ENCODE assay signal across 22 cellular contexts in genomic region chr20:60857708-60858107, GRCh38.
DNase-seq lines count a peak whose midpoint lies in the region; ATAC-seq, FAIRE-seq and TF ChIP-seq lines count a peak whose summit lies in the region.
"Had no signal": no experiment of that assay in that cellular context is flagged by ENCODE, and none has a peak within 500 bp of the region (broad histone marks: within the 10 kb centered on the region; RNA-seq: fewer than 3 reads in every experiment).

No MANE protein-coding gene starts in this region.

- H3K36me3 ChIP-seq in endothelial cell of umbilical vein (ENCODE audit: control insufficient read depth in 2 of 2, extremely low read depth in 1 of 2, insufficient read depth in 2 of 2, low read length in 2 of 2): no peaks in the 10 kb centered on the region
- no peaks in the 10 kb centered on the region for H3K36me3 ChIP-seq in CD8-positive, alpha-beta memory T cell (ENCODE audit: insufficient read depth, low read length)
- H3K36me3 ChIP-seq: left lung, SJCRH30 had no signal

- no peak overlapping the region for H3K4me3 ChIP-seq in endothelial cell of umbilical vein (replicated peaks in 1 of 3; ENCODE audit: insufficient read depth in 1 of 3, low read depth in 1 of 3, low read length in 3 of 3)
- no peak overlapping the region for H3K4me3 ChIP-seq in CD8-positive, alpha-beta memory T cell (ENCODE audit: low read length)
- H3K4me3 ChIP-seq: dorsolateral prefrontal cortex, left lung, SJCRH30 had no signal

- no peak for FAIRE-seq in endothelial cell of umbilical vein (lab: Jason Lieb, UNC)

- H3K27me3 ChIP-seq in endothelial cell of umbilical vein (ENCODE audit: control insufficient read depth in 2 of 2, insufficient read depth in 2 of 2, low read length in 2 of 2): no peaks in the 10 kb centered on the region
- no peaks in the 10 kb centered on the region for H3K27me3 ChIP-seq in CD8-positive, alpha-beta memory T cell (ENCODE audit: insufficient read depth, low read length, poor library complexity, severe bottlenecking)

- dilution Hi-C loops in endothelial cell of umbilical vein (cut with MboI; ENCODE audit: extremely low pct_ligation_motif_present, low sequenced_read_pairs): no loop called here

- H3K4me1 ChIP-seq in endothelial cell of umbilical vein (ENCODE audit: control insufficient read depth, extremely low read depth, insufficient read depth, low read length): no peaks in the 10 kb centered on the region
- H3K4me1 ChIP-seq in CD8-positive, alpha-beta memory T cell (ENCODE audit: insufficient read depth, low read length): no peaks in the 10 kb centered on the region
- H3K4me1 ChIP-seq: left lung, SJCRH30 had no signal

- H3K27me3 Mint-ChIP-seq in osteocyte (ENCODE audit: unreplicated experiment): no peaks in the 10 kb centered on the region
- no peaks in the 10 kb centered on the region for H3K27me3 Mint-ChIP-seq in CD8-positive, alpha-beta memory T cell
- H3K27me3 Mint-ChIP-seq: stimulated activated naive B cell treated with anti-CD40 and anti-IgM and Interleukin-4, amounts not matched to agents 10 μg/mL and 1 μg/mL and 100 μg/mL, for 72 hours had no signal

- DNase-seq in EL: peak; percentile 45
- DNase-seq in M059J (ENCODE audit: low read depth): peak; percentile 61
- DNase-seq in endothelial cell of umbilical vein (ENCODE audit: low read depth, low spot score): no peak
- DNase-seq in osteocyte (ENCODE audit: extremely low spot score, unreplicated experiment): peak; percentile 27
- DNase-seq in hippocampal formation (lab: John Stamatoyannopoulos, UW): no peak
- no peak for DNase-seq in CD8-positive, alpha-beta memory T cell
- DNase-seq: activated CD4-positive, alpha-beta T cell treated with anti-CD3 and anti-CD28 coated beads for 1 hour; activated naive CD4-positive, alpha-beta T cell treated with anti-CD3 and anti-CD28 coated beads for 36 hours; CD4-positive, alpha-beta memory T cell; DMS79 treated with DMSO at 0.1 percent for 48 hours; dorsolateral prefrontal cortex; hypothalamus; left lung; NCI-H1694 treated with DMSO at 0.1 percent for 48 hours; NCI-H446; stimulated activated naive B cell treated with anti-CD40 and anti-IgM and Interleukin-4, amounts not matched to agents 10 μg/mL and 1 μg/mL and 100 μg/mL, for 72 hours; trophoblast cell had no signal

- H2AFZ ChIP-seq in endothelial cell of umbilical vein (ENCODE audit: low read depth, low read length): no peak overlapping the region

- H3K4me1 Mint-ChIP-seq in osteocyte (ENCODE audit: unreplicated experiment): no peaks in the 10 kb centered on the region
- no peaks in the 10 kb centered on the region for H3K4me1 Mint-ChIP-seq in CD8-positive, alpha-beta memory T cell
- H3K4me1 Mint-ChIP-seq: brain; CD4-positive, alpha-beta memory T cell; stimulated activated naive B cell treated with anti-CD40 and anti-IgM and Interleukin-4, amounts not matched to agents 10 μg/mL and 1 μg/mL and 100 μg/mL, for 72 hours had no signal

- H3K27ac ChIP-seq in endothelial cell of umbilical vein (ENCODE audit: insufficient read depth, low read depth, low read length): no peak overlapping the region
- H3K27ac ChIP-seq in CD8-positive, alpha-beta memory T cell (ENCODE audit: low read depth, low read length): no peak overlapping the region
- H3K27ac ChIP-seq: dorsolateral prefrontal cortex, left lung, SJCRH30 had no signal

- no peaks in the 10 kb centered on the region for H3K36me3 Mint-ChIP-seq in osteocyte (ENCODE audit: unreplicated experiment)
- peaks cover 0 to 5% (median 2%) of the 10 kb centered on the region in 3 donors for H3K36me3 Mint-ChIP-seq in CD8-positive, alpha-beta memory T cell
- H3K36me3 Mint-ChIP-seq: brain; CD4-positive, alpha-beta memory T cell; stimulated activated naive B cell treated with anti-CD40 and anti-IgM and Interleukin-4, amounts not matched to agents 10 μg/mL and 1 μg/mL and 100 μg/mL, for 72 hours had no signal

- no peak overlapping the region for H3K4me3 Mint-ChIP-seq in osteocyte (ENCODE audit: unreplicated experiment)
- H3K4me3 Mint-ChIP-seq in CD8-positive, alpha-beta memory T cell: no peak overlapping the region
- H3K4me3 Mint-ChIP-seq: activated naive CD4-positive, alpha-beta T cell treated with anti-CD3 and anti-CD28 coated beads for 36 hours; brain; CD4-positive, alpha-beta memory T cell; stimulated activated naive B cell treated with anti-CD40 and anti-IgM and Interleukin-4, amounts not matched to agents 10 μg/mL and 1 μg/mL and 100 μg/mL, for 72 hours; T-helper 2 cell treated with Interferon-gamma antibody and Interleukin-4, amounts not matched to agents 5 μg/mL and 100 μg/mL, for 36 hours had no signal

- no peak overlapping the region for H3K9ac ChIP-seq in endothelial cell of umbilical vein (replicated peaks; ENCODE audit: extremely low read depth, insufficient read depth, low read length)

- BruUV-seq in endothelial cell of umbilical vein (replicated peaks; lab: Mats Ljungman, UMichigan): no TSS peak

- H3K4me2 ChIP-seq in endothelial cell of umbilical vein (ENCODE audit: insufficient read depth, low read length): no peak overlapping the region

- TF ChIP-seq POLR2A in endothelial cell of umbilical vein (IDR thresholded peaks at IDR 0.05; ENCODE audit: low read depth, low read length): no peak

- CTCF ChIA-PET in endothelial cell of umbilical vein (lab: Charles Lee): no interaction called here
- CTCF ChIA-PET in CD8-positive, alpha-beta memory T cell (lab: Charles Lee): no interaction called here

- no peaks in the 10 kb centered on the region for H3K79me2 ChIP-seq in endothelial cell of umbilical vein (ENCODE audit: control insufficient read depth, insufficient read depth, low read length)

- H3K27ac Mint-ChIP-seq in osteocyte (ENCODE audit: unreplicated experiment): no peak overlapping the region
- no peak overlapping the region for H3K27ac Mint-ChIP-seq in CD8-positive, alpha-beta memory T cell
- H3K27ac Mint-ChIP-seq: activated naive CD4-positive, alpha-beta T cell treated with anti-CD3 and anti-CD28 coated beads for 36 hours; brain; CD4-positive, alpha-beta memory T cell; stimulated activated naive B cell treated with anti-CD40 and anti-IgM and Interleukin-4, amounts not matched to agents 10 μg/mL and 1 μg/mL and 100 μg/mL, for 72 hours; T-helper 2 cell treated with Interferon-gamma antibody and Interleukin-4, amounts not matched to agents 5 μg/mL and 100 μg/mL, for 36 hours had no signal

- peaks cover 1% of the 10 kb centered on the region for H3K9me3 ChIP-seq in endothelial cell of umbilical vein (replicated peaks; ENCODE audit: control insufficient read depth, insufficient read depth, low read length)
- H3K9me3 ChIP-seq in CD8-positive, alpha-beta memory T cell (ENCODE audit: low read length): no peaks in the 10 kb centered on the region

- intact Hi-C loops in endothelial cell of umbilical vein (cut with micrococcal nuclease): no loop called here

- H3K9me3 Mint-ChIP-seq in osteocyte (ENCODE audit: unreplicated experiment): peaks cover 10% of the 10 kb centered on the region
- peaks cover 0 to 9% (median 6%) of the 10 kb centered on the region in 5 donors for H3K9me3 Mint-ChIP-seq in CD8-positive, alpha-beta memory T cell

- no peaks in the 10 kb centered on the region for H4K20me1 ChIP-seq in endothelial cell of umbilical vein (replicated peaks; ENCODE audit: control insufficient read depth, extremely low read depth, insufficient read depth, low read length)

- H3K9me1 ChIP-seq in endothelial cell of umbilical vein (replicated peaks; ENCODE audit: control insufficient read depth, extremely low read depth, insufficient read depth, low read length): no peaks in the 10 kb centered on the region

- no peak for ATAC-seq in GM21717 (IDR thresholded peaks at IDR 0.05; ENCODE audit: unreplicated experiment)
- ATAC-seq: esophagus mucosa; left lung; stimulated activated naive B cell treated with anti-CD40 and anti-IgM and Interleukin-4, amounts not matched to agents 10 μg/mL and 1 μg/mL and 100 μg/mL, for 72 hours had no signal

- POLR2A ChIA-PET in endothelial cell of umbilical vein (lab: Charles Lee): no interaction called here
- POLR2A ChIA-PET in CD8-positive, alpha-beta memory T cell (lab: Charles Lee): no interaction called here

- no peak for TF ChIP-seq CTCF in endothelial cell of umbilical vein (IDR thresholded peaks at IDR 0.05; ENCODE audit: extremely low read depth in 1 of 2, insufficient read depth in 1 of 2, low read depth in 1 of 2, low read length in 2 of 2)
- TF ChIP-seq CTCF in osteocyte (IDR thresholded peaks at IDR 0.05): no peak

TF ChIP-seq in endothelial cell of umbilical vein, 7 proteins besides CTCF, POLR2A, EP300 and RAD21:
- peak; percentile 28 for TF ChIP-seq FOS (IDR thresholded peaks at IDR 0.05; ENCODE audit: borderline replicate concordance, insufficient read depth, low read length)
- no peak for TF ChIP-seq GATA2 (IDR thresholded peaks at IDR 0.05; ENCODE audit: insufficient read depth, insufficient read length, low read depth, low read length)

Comparison
In these comparisons a context has a peak if more than half of its experiments do, and no peak if none do; other contexts are left out.
1. DNase-seq: peak in EL (single experiment), M059J (single experiment) and osteocyte (single experiment); none in endothelial cell of umbilical vein (single experiment), hippocampal formation (0 of 2) and CD8-positive, alpha-beta memory T cell (0 of 5).